Comparison of ENCODE assay signal across 15 cellular contexts in the genomic region with DNA sequence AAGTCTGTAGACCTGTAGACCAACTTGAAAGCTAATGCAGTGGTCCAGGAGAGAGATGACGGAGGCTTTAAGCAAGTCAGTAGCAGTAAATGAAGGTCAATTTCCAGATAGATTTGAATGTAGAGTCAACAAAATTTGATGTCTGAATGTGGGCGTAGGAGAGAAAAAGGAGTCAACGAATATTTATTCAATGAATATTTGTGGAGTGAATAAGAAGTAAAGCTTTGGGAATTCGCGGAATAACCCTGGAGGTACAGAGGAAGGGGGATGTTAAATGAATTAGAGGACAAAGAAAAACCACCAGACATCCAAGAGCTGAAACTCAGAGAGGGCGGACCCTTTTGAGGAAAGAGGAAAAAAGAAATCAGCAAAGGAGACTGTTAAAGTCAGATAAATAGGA. TPM values are rescaled to one million over a fixed set of nuclear protein-coding genes. Genes with fewer than 3 reads are reported as not detected.
A peak's percentile ranks its signal among the peaks of the same experiment; 100 is the strongest.
DNase-seq lines count a peak whose midpoint lies in the region; ATAC-seq, FAIRE-seq and TF ChIP-seq lines count a peak whose summit lies in the region.
"Had no signal": no experiment of that assay in that cellular context is flagged by ENCODE, and none has a peak within 500 bp of the region (broad histone marks: within the 10 kb centered on the region; RNA-seq: fewer than 3 reads in every experiment).

No MANE protein-coding gene starts in this region.

- no peak for TF ChIP-seq CTCF in choroid plexus epithelial cell (conservative IDR thresholded peaks at IDR 0.05; ENCODE audit: low read depth, low read length)
- TF ChIP-seq CTCF in D721Med (IDR thresholded peaks at IDR 0.05; ENCODE audit: insufficient read depth, missing control alignments): no peak

- H3K27ac ChIP-seq in right cardiac atrium (ENCODE audit: low read length): peak overlapping the region; percentile 36
- H3K27ac ChIP-seq in mucosa of rectum (ENCODE audit: low read depth in 2 of 2, low read length in 2 of 2): peak overlapping the region; percentile 3 to 13
- H3K27ac ChIP-seq: SJCRH30 had no signal

- no peaks in the 10 kb centered on the region for H3K36me3 Mint-ChIP-seq in activated CD4-positive, alpha-beta T cell treated with anti-CD3 and anti-CD28 coated beads for 36 hours (ENCODE audit: low read depth)

- H3K9me3 ChIP-seq in right cardiac atrium (ENCODE audit: control insufficient read depth, low read length) (no peaks in the 10 kb centered on the region), mucosa of rectum (ENCODE audit: control insufficient read depth in 2 of 2, low read length in 2 of 2) (no peaks in the 10 kb centered on the region)
- H3K9me3 ChIP-seq: SJCRH30, upper lobe of left lung had no signal

- H3K4me1 ChIP-seq in right cardiac atrium (ENCODE audit: control insufficient read depth, insufficient read depth, low read length): peaks cover 1% of the 10 kb centered on the region
- H3K4me1 ChIP-seq in mucosa of rectum (ENCODE audit: control insufficient read depth in 2 of 2, insufficient read depth in 2 of 2, low read length in 2 of 2): peaks cover 5 to 21% of the 10 kb centered on the region in 2 donors
- H3K4me1 ChIP-seq: SJCRH30 had no signal

- peaks cover 9% of the 10 kb centered on the region for H3K4me1 Mint-ChIP-seq in activated CD4-positive, alpha-beta T cell treated with anti-CD3 and anti-CD28 coated beads for 36 hours

- no peaks in the 10 kb centered on the region for H3K36me3 ChIP-seq in mucosa of rectum (ENCODE audit: control insufficient read depth in 2 of 2, insufficient read depth in 2 of 2, low read length in 2 of 2)
- H3K36me3 ChIP-seq: SJCRH30, upper lobe of left lung had no signal

- no peaks in the 10 kb centered on the region for H3K9me3 Mint-ChIP-seq in activated CD4-positive, alpha-beta T cell treated with anti-CD3 and anti-CD28 coated beads for 36 hours (ENCODE audit: low read depth)
- H3K9me3 Mint-ChIP-seq: activated B cell treated with CpG ODN at 0.5 μM for 24 hours had no signal

- H3K27ac Mint-ChIP-seq in activated CD4-positive, alpha-beta T cell treated with anti-CD3 and anti-CD28 coated beads for 36 hours: no peak overlapping the region
- H3K27ac Mint-ChIP-seq: activated B cell treated with CpG ODN at 0.5 μM for 24 hours had no signal

- intact Hi-C loops in right cardiac atrium (cut with DNase I): no loop called here
- intact Hi-C loops in Right ventricle myocardium inferior (cut with DNase I): no loop called here
- intact Hi-C loops in activated CD4-positive, alpha-beta T cell treated with anti-CD3 and anti-CD28 coated beads for 36 hours (cut with DNase I, micrococcal nuclease): no loop called here

- POLR2A ChIA-PET in activated CD4-positive, alpha-beta T cell treated with anti-CD3 and anti-CD28 coated beads for 36 hours (lab: Charles Lee): no interaction called here

- peaks cover 43% of the 10 kb centered on the region for H3K27me3 Mint-ChIP-seq in activated CD4-positive, alpha-beta T cell treated with anti-CD3 and anti-CD28 coated beads for 36 hours

- ATAC-seq in right cardiac atrium (no peak), Right ventricle myocardium inferior (no peak)
- no peak for ATAC-seq in activated CD4-positive, alpha-beta T cell treated with anti-CD3 and anti-CD28 coated beads for 36 hours
- ATAC-seq: HCT116 had no signal

- no peak overlapping the region for H3K4me3 ChIP-seq in right cardiac atrium (ENCODE audit: low read length)
- no peak overlapping the region for H3K4me3 ChIP-seq in choroid plexus epithelial cell (ENCODE audit: low read depth, low read length)
- peak overlapping the region in 1 of 2 donors; percentile 14 for H3K4me3 ChIP-seq in mucosa of rectum (ENCODE audit: low read length in 2 of 2)
- H3K4me3 ChIP-seq: SJCRH30, skin epidermis, upper lobe of left lung had no signal

- no peak overlapping the region for H3K4me3 Mint-ChIP-seq in activated CD4-positive, alpha-beta T cell treated with anti-CD3 and anti-CD28 coated beads for 36 hours
- H3K4me3 Mint-ChIP-seq: activated B cell treated with CpG ODN at 0.5 μM for 24 hours had no signal

- WGBS in right cardiac atrium: 83% methylated on average over 6 of the region's 6 CpGs

- DNase-seq in right cardiac atrium: no peak
- DNase-seq in Right ventricle myocardium inferior (ENCODE audit: missing footprints): no peak
- DNase-seq in choroid plexus epithelial cell (ENCODE audit: low read depth): peak; percentile 54
- no peak for DNase-seq in DMS79 (lab: John Stamatoyannopoulos, UW)
- DNase-seq in D721Med (ENCODE audit: insufficient read length, low spot score): no peak
- DNase-seq in DMS53 (lab: John Stamatoyannopoulos, UW): no peak
- no peak for DNase-seq in activated CD4-positive, alpha-beta T cell treated with anti-CD3 and anti-CD28 coated beads for 36 hours
- DNase-seq: activated B cell treated with CpG ODN at 0.5 μM for 24 hours, activated T-cell treated with anti-CD3 and anti-CD28 coated beads for 4 hours, amygdala, SJCRH30, upper lobe of left lung had no signal

- H3K9ac ChIP-seq in mucosa of rectum (ENCODE audit: low read depth in 1 of 2, low read length in 2 of 2): no peak overlapping the region

- H3K27me3 ChIP-seq in right cardiac atrium (ENCODE audit: control insufficient read depth, insufficient read depth) (no peaks in the 10 kb centered on the region), mucosa of rectum (ENCODE audit: control insufficient read depth in 2 of 2, insufficient read depth in 2 of 2, low read length in 2 of 2) (no peaks in the 10 kb centered on the region)
- H3K27me3 ChIP-seq: SJCRH30, upper lobe of left lung had no signal

- FAIRE-seq in D721Med (lab: Jason Lieb, UNC): no peak

- CTCF ChIA-PET in activated CD4-positive, alpha-beta T cell treated with anti-CD3 and anti-CD28 coated beads for 36 hours (lab: Charles Lee): no interaction called here

RNA-seq across cellular contexts. Expression of a gene that starts 4.4 kb away (rescaled TPM):
- total RNA-seq in right cardiac atrium: 10 to 100 TPM; 26.8 to 30.8 (median 30.5) TPM
- 20.3 TPM for polyA plus RNA-seq in right cardiac atrium
- total RNA-seq in Right ventricle myocardium inferior: 19.7 TPM
- 1 to 10 TPM; 1.1 to 1.3 TPM for total RNA-seq in activated CD4-positive, alpha-beta T cell treated with anti-CD3 and anti-CD28 coated beads for 36 hours
- total RNA-seq: activated B cell treated with CpG ODN at 0.5 μM for 24 hours had no signal
